8 cellular contexts compared by ENCODE assay signal in the genomic region with DNA sequence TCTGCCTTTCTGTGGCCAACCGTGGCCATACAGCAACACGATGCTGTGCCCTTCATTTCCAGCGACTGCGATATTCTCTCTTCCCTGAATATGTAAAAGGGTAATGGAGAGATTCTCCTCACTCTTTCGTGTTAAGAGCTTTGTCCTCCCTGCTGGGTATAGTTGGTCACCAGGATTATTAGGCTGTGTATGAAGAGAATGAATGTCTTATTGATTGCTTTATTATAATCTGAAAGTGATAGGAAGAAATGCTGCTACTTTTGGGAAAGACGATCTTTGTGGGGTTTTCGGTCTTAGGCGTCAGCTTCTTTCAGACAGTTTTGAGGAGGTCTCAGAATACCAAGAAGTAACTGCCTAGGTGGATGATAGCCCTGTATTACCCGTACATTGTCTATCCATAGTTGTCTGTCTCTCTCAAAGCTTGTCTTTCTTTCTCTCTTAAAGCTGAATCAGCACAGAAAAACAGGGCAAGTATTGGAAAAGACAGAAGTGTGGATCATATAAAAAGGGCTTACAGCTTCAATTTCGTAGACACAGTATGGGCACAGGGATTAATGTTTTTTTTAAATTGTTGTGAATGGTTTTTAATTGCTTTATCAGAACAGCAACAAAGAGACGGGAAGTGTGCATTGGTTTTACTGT. TPM values are rescaled to one million over a fixed set of nuclear protein-coding genes. Genes with fewer than 3 reads are reported as not detected.
DNase-seq lines count a peak whose midpoint lies in the region; ATAC-seq and TF ChIP-seq lines count a peak whose summit lies in the region.

No MANE protein-coding gene starts in this region.

- H2AFZ ChIP-seq in Karpas-422 (ENCODE audit: low read length), result peak overlapping the region; percentile 86; the same call in 1 of the 2 replicates

- peak overlapping the region; percentile 42 to 99 (median 83) for H3K27ac Mint-ChIP-seq in brain

- H4K5ac ChIP-seq in mesendoderm (ENCODE audit: low read length), result no peak overlapping the region

- H3K79me2 ChIP-seq in Karpas-422 (ENCODE audit: low read length), result 0 out of 2 replicates have a peak, but pooled peaks cover 7% of the 10 kb centered on the region
- H3K79me2 ChIP-seq in mesendoderm (ENCODE audit: control insufficient read depth, insufficient read depth, low read length), result peaks cover 2% of the 10 kb centered on the region

- H2BK120ac ChIP-seq in mesendoderm (ENCODE audit: low read depth, low read length), result no peak overlapping the region

- intact Hi-C loops in aorta (cut with DNase I), result loop anchor here in 1 of 2 donors (10.0 kb wide), 2 partner anchors 389 to 599 kb away; a partner anchor contains a TSS

- H3K18ac ChIP-seq in mesendoderm (ENCODE audit: low read length), result no peak overlapping the region

- H3K4me3 ChIP-seq in Karpas-422 (ENCODE audit: low read length), result peak overlapping the region; percentile 95
- H3K4me3 ChIP-seq in mesendoderm (ENCODE audit: low read length), result peak overlapping the region; percentile 87
- H3K4me3 ChIP-seq in aorta (ENCODE audit: low read length in 2 of 2), result peak overlapping the region; percentile 58 to 72

- H3K27me3 Mint-ChIP-seq in brain, result peaks cover 16% of the 10 kb centered on the region

- H3K36me3 ChIP-seq in Karpas-422 (ENCODE audit: insufficient read depth, low read length), result no peaks in the 10 kb centered on the region
- H3K36me3 ChIP-seq in mesendoderm (ENCODE audit: control insufficient read depth, insufficient read depth, low read length), result no peaks in the 10 kb centered on the region
- H3K36me3 ChIP-seq in aorta (ENCODE audit: control insufficient read depth in 1 of 2, insufficient read depth in 2 of 2, low read length in 1 of 2), result no peaks in the 10 kb centered on the region

- H3K4me3 Mint-ChIP-seq in brain, result peak overlapping the region; percentile 91 to 94 (median 92)

- H3K9me2 ChIP-seq in Karpas-422 (replicated peaks; ENCODE audit: insufficient read depth, low read length), result no peaks in the 10 kb centered on the region

- H3K4me1 Mint-ChIP-seq in brain, result peaks cover 59% of the 10 kb centered on the region

- H3K4me2 ChIP-seq in Karpas-422 (ENCODE audit: low read depth, low read length, poor library complexity, severe bottlenecking), result peak overlapping the region; percentile 99
- peak overlapping the region; percentile 88 for H3K4me2 ChIP-seq in mesendoderm (ENCODE audit: low read length)

- H3K4ac ChIP-seq in mesendoderm (ENCODE audit: low read depth, low read length), result no peak overlapping the region

- H3K23ac ChIP-seq in mesendoderm (ENCODE audit: low read length), result no peak overlapping the region

- peaks cover 7% of the 10 kb centered on the region; the same call in 1 of the 2 replicates for H4K20me1 ChIP-seq in Karpas-422 (ENCODE audit: insufficient read depth, low read depth, low read length)

- DNase-seq in Karpas-422 (no peak), mesendoderm (no peak), aorta (no peak), HK-2 (ENCODE audit: unreplicated experiment) (no peak), HPDE6-E6E7 (ENCODE audit: extremely low spot score) (no peak)

- WGBS in mesendoderm (ENCODE audit: extremely low coverage, insufficient coverage, low lambda C conversion rate), result no CpG with 5 or more reads among the region's 11 CpGs
- WGBS in aorta, 2 donors, result 36 to 40% methylated on average over 11 of the region's 11 CpGs

- no peak overlapping the region for H2AK5ac ChIP-seq in mesendoderm (ENCODE audit: low read length)

- H3K9me3 ChIP-seq in Karpas-422 (ENCODE audit: low read length) (no peaks in the 10 kb centered on the region), aorta (ENCODE audit: control insufficient read depth, low read length) (no peaks in the 10 kb centered on the region)

- no peaks in the 10 kb centered on the region for H3K27me3 ChIP-seq in Karpas-422 (ENCODE audit: low read length)
- H3K27me3 ChIP-seq in mesendoderm (ENCODE audit: insufficient read depth, low read length, poor library complexity), result no peaks in the 10 kb centered on the region
- no peaks in the 10 kb centered on the region for H3K27me3 ChIP-seq in aorta (ENCODE audit: control insufficient read depth in 1 of 2, insufficient read depth in 2 of 2, low read length in 1 of 2)

- H3K27ac ChIP-seq in C4-2B (peak overlapping the region; percentile 67; the same call in 1 of the 2 replicates), Karpas-422 (ENCODE audit: low read length) (no peak overlapping the region), mesendoderm (ENCODE audit: low read depth, low read length) (no peak overlapping the region), aorta (ENCODE audit: low read depth in 1 of 2, low read length in 2 of 2) (no peak overlapping the region)

- no peak overlapping the region for H4K8ac ChIP-seq in mesendoderm (ENCODE audit: low read depth, low read length)

- peaks cover 36% of the 10 kb centered on the region for H3K4me1 ChIP-seq in Karpas-422 (ENCODE audit: low read length)
- peaks cover 2% of the 10 kb centered on the region for H3K4me1 ChIP-seq in mesendoderm (ENCODE audit: control insufficient read depth, low read depth, low read length)
- H3K4me1 ChIP-seq in aorta (ENCODE audit: control insufficient read depth in 1 of 2, insufficient read depth in 2 of 2, low read length in 2 of 2), result no peaks in the 10 kb centered on the region

- no peak for TF ChIP-seq CTCF in C4-2B (conservative IDR thresholded peaks at IDR 0.05)
- no peak for TF ChIP-seq CTCF in brain (conservative IDR thresholded peaks at IDR 0.05)

- H3K36me3 Mint-ChIP-seq in brain, result no peaks in the 10 kb centered on the region

- H3K9ac ChIP-seq in Karpas-422 (ENCODE audit: low read length) (peak overlapping the region; percentile 74), mesendoderm (ENCODE audit: low read length) (peak overlapping the region; percentile 77)

- peaks cover 3% of the 10 kb centered on the region for H3K79me1 ChIP-seq in mesendoderm (ENCODE audit: low read length)

- no peak overlapping the region for H2BK5ac ChIP-seq in mesendoderm (ENCODE audit: low read length)

- ATAC-seq in aorta (ENCODE audit: low FRiP score), result no peak
- ATAC-seq in GM21390 (IDR thresholded peaks at IDR 0.05; ENCODE audit: unreplicated experiment), result no peak

- peak overlapping the region; percentile 92 for H3K56ac ChIP-seq in mesendoderm (ENCODE audit: low read length)

- no peak overlapping the region for H2BK15ac ChIP-seq in mesendoderm (replicated peaks; ENCODE audit: low read depth)

- H3K9me3 Mint-ChIP-seq in brain, result no peaks in the 10 kb centered on the region

RNA-seq across cellular contexts. Expression of a gene that starts 1.2 kb away (rescaled TPM):
- total RNA-seq in Karpas-422 (2014; rRNA removed; shearing (Covaris generic); ENCODE audit: low replicate concordance), result 6.0 and 6.6 TPM in 2 replicates
- polyA plus RNA-seq in brain (ENCODE audit: insufficient read depth, low read depth, low replicate concordance) (21.2 TPM), aorta (1 to 10 TPM; 7.9 to 9.8 TPM)
- polyA plus RNA-seq in mesendoderm (2013, experiment 1 of 2), result 8.3 TPM
- 7.1 TPM for polyA plus RNA-seq in mesendoderm (2013, experiment 2 of 2)
- 10 to 100 TPM; 12.0 to 19.9 TPM for total RNA-seq in aorta

RNA-seq across cellular contexts. Expression of a gene that starts 37.6 kb away (rescaled TPM):
- total RNA-seq in Karpas-422 (2014; rRNA removed; shearing (Covaris generic); ENCODE audit: low replicate concordance), result 0.11 TPM in 1 of 2 replicates, not detected in the other
- polyA plus RNA-seq in brain (ENCODE audit: insufficient read depth, low read depth, low replicate concordance), result 6.1 TPM
- polyA plus RNA-seq in mesendoderm (2013, experiment 1 of 2), result 29.4 TPM
- 30.0 TPM for polyA plus RNA-seq in mesendoderm (2013, experiment 2 of 2)
- 10 to 100 TPM in 1 of 2 donors, 1 to 10 TPM in 1; 7.6 to 17.6 TPM for total RNA-seq in aorta
- polyA plus RNA-seq in aorta, result 10 to 100 TPM in 1 of 2 donors, 1 to 10 TPM in 1; 2.9 to 13.0 TPM
